23 cellular contexts compared by ENCODE assay signal in the genomic region with DNA sequence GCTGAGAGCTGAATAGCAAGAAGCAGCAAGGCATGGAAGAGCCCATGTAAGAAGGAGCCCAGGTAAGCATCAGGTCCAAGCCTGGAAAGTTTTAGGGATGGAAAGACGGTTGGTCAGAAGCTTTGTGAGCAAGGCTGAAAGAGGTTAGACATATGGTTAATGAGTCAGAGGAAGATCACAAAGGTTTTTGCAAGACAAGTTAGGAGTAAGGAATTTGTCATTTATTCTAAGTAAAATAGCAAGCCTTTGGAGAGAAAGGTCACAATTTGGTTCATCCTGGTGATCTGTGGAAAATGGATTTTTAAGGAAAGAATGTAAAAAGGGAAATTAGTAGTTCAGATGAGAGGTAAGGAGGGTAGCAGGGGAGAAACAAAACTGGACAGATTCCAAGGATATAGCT.
DNase-seq lines count a peak whose midpoint lies in the region; ATAC-seq, FAIRE-seq and TF ChIP-seq lines count a peak whose summit lies in the region.
"Had no signal": no experiment of that assay in that cellular context is flagged by ENCODE, and none has a peak within 500 bp of the region (broad histone marks: within the 10 kb centered on the region; RNA-seq: fewer than 3 reads in every experiment).

No MANE protein-coding gene starts in this region.

- ATAC-seq in RWPE2 (ENCODE audit: low read depth) (peak; percentile 44; the same call in 1 of the 3 replicates), GM18867 (IDR thresholded peaks at IDR 0.05; ENCODE audit: unreplicated experiment) (no peak)

- H3K4me3 Mint-ChIP-seq in type B pancreatic cell: no peak overlapping the region
- H3K4me3 Mint-ChIP-seq: activated CD4-positive, alpha-beta memory T cell treated with anti-CD3 and anti-CD28 coated beads for 36 hours; CD8-positive, alpha-beta memory T cell; neural progenitor cell had no signal

- no peak overlapping the region for H3K4me3 ChIP-seq in RWPE2 (ENCODE audit: severe bottlenecking)
- H3K4me3 ChIP-seq: lung, neural progenitor cell, tibial nerve had no signal

- H3K9me3 Mint-ChIP-seq in type B pancreatic cell: no peaks in the 10 kb centered on the region
- H3K9me3 Mint-ChIP-seq: activated CD4-positive, alpha-beta memory T cell treated with anti-CD3 and anti-CD28 coated beads for 36 hours; neural progenitor cell had no signal

- H3K4me1 Mint-ChIP-seq in type B pancreatic cell (ENCODE audit: unreplicated experiment): no peaks in the 10 kb centered on the region
- H3K4me1 Mint-ChIP-seq: neural progenitor cell had no signal

- H3K27me3 Mint-ChIP-seq in type B pancreatic cell: no peaks in the 10 kb centered on the region
- H3K27me3 Mint-ChIP-seq: activated CD4-positive, alpha-beta memory T cell treated with anti-CD3 and anti-CD28 coated beads for 36 hours; CD8-positive, alpha-beta memory T cell; progenitor cell of endocrine pancreas had no signal

- peaks cover 4% of the 10 kb centered on the region for H3K36me3 Mint-ChIP-seq in type B pancreatic cell
- H3K36me3 Mint-ChIP-seq: neural progenitor cell had no signal

- H3K27ac ChIP-seq in RWPE2 (ENCODE audit: poor library complexity, severe bottlenecking): no peak overlapping the region
- H3K27ac ChIP-seq: neural progenitor cell, tibial nerve had no signal

- H3K27ac Mint-ChIP-seq in type B pancreatic cell: no peak overlapping the region
- H3K27ac Mint-ChIP-seq: activated CD4-positive, alpha-beta memory T cell treated with anti-CD3 and anti-CD28 coated beads for 36 hours; neural progenitor cell; progenitor cell of endocrine pancreas had no signal

- no peak for TF ChIP-seq CTCF in RWPE2 (IDR thresholded peaks at IDR 0.05; ENCODE audit: poor library complexity, severe bottlenecking)
- no peak for TF ChIP-seq CTCF in type B pancreatic cell (conservative IDR thresholded peaks at IDR 0.05)

- FAIRE-seq in H54 (lab: Jason Lieb, UNC): peak; percentile 96

- no peaks in the 10 kb centered on the region for H3K36me3 ChIP-seq in RWPE2 (ENCODE audit: low read depth)
- H3K36me3 ChIP-seq: neural progenitor cell, tibial nerve had no signal

- H3K9me3 ChIP-seq in RWPE2 (ENCODE audit: severe bottlenecking): no peaks in the 10 kb centered on the region
- H3K9me3 ChIP-seq: tibial nerve had no signal

- DNase-seq in H54 (ENCODE audit: insufficient read length, low spot score) (peak; percentile 2), RWPE2 (ENCODE audit: low spot score) (no peak), fibroblast of peridontal ligament (ENCODE audit: extremely low read depth) (peak; percentile 17), DMS79 (lab: John Stamatoyannopoulos, UW) (no peak), type B pancreatic cell (ENCODE audit: extremely low spot score, unreplicated experiment) (no peak)
- no peak for DNase-seq in activated naive CD4-positive, alpha-beta T cell treated with Interleukin-2 at 50 U/mL for 16 hours
- DNase-seq: activated CD4-positive, alpha-beta memory T cell treated with anti-CD3 and anti-CD28 coated beads for 36 hours; CD8-positive, alpha-beta memory T cell; DMS53; erythroblast; islet precursor cell; MM.1S; NCI-H1436; NCI-H2107; NCI-H446; OCI-M1; SHP77; stimulated activated CD8-positive, alpha-beta memory T cell treated with anti-CD3 and anti-CD28 coated beads, Interleukin-4, amount 100 ng/mL, for 48 hours had no signal

- no peak for TF ChIP-seq POLR2A in H54 (IDR thresholded peaks at IDR 0.05; ENCODE audit: low read depth, low read length)

- peaks cover 4% of the 10 kb centered on the region for H3K4me1 ChIP-seq in RWPE2 (ENCODE audit: insufficient read depth, poor library complexity, severe bottlenecking)
- H3K4me1 ChIP-seq: neural progenitor cell, tibial nerve had no signal

- no peaks in the 10 kb centered on the region for H3K27me3 ChIP-seq in RWPE2 (ENCODE audit: insufficient read depth, poor library complexity, severe bottlenecking)
- H3K27me3 ChIP-seq: neural progenitor cell, tibial nerve had no signal

Comparison
In these comparisons a context has a peak if more than half of its experiments do, and no peak if none do; other contexts are left out.
1. DNase-seq: peak in H54 (single experiment) and fibroblast of peridontal ligament (single experiment); none in RWPE2 (single experiment), DMS79 (single experiment), type B pancreatic cell (single experiment) and activated naive CD4-positive, alpha-beta T cell treated with Interleukin-2 at 50 U/mL for 16 hours (single experiment).